In genomic region chr11:66720899-66721470, GRCh38 we compare ENCODE assay signal across 15 cellular contexts. TPM values are rescaled to one million over a fixed set of nuclear protein-coding genes. Genes with fewer than 3 reads are reported as not detected.
A peak's percentile ranks its signal among the peaks of the same experiment; 100 is the strongest.
DNase-seq lines count a peak whose midpoint lies in the region; ATAC-seq and TF ChIP-seq lines count a peak whose summit lies in the region.
"Had no signal": no experiment of that assay in that cellular context is flagged by ENCODE, and none has a peak within 500 bp of the region (broad histone marks: within the 10 kb centered on the region; RNA-seq: fewer than 3 reads in every experiment).

No MANE protein-coding gene starts in this region.

- H3K9me3 Mint-ChIP-seq in nephron progenitor cell = no peaks in the 10 kb centered on the region
- H3K9me3 Mint-ChIP-seq: CD4-positive, alpha-beta T cell; neural crest cell had no signal

- DNase-seq in COLO668 (lab: John Stamatoyannopoulos, UW; ENCODE audit: unreplicated experiment) (peak; percentile 47), body of pancreas (no peak), nephron progenitor cell (no peak), RPMI8226 (no peak), NCI-H2196 (lab: John Stamatoyannopoulos, UW; ENCODE audit: unreplicated experiment) (no peak), NCI-H1694 treated with DMSO at 0.1 percent for 48 hours (lab: John Stamatoyannopoulos, UW) (no peak), A673 (ENCODE audit: low spot score) (no peak)
- DNase-seq: activated CD8-positive, alpha-beta memory T cell treated with anti-CD3 and anti-CD28 coated beads, Interleukin-2, amount 50 U/mL, for 4 hours; midbrain; stimulated activated CD4-positive, alpha-beta T cell treated with anti-CD3 and anti-CD28 coated beads, Interleukin-12 subunit alpha, Interleukin-12 subunit beta, amount 100 ng/mL, for 4 hours had no signal

- peak overlapping the region; percentile 83 for H3K27ac ChIP-seq in KOPT-K1 (ENCODE audit: low read depth, low read length, poor library complexity, severe bottlenecking)
- peak overlapping the region; percentile 66 to 86 (median 78) for H3K27ac ChIP-seq in body of pancreas
- no peak overlapping the region for H3K27ac ChIP-seq in A673 (ENCODE audit: low read depth, low read length, poor library complexity, severe bottlenecking)
- H3K27ac ChIP-seq: KMS-11, vagina had no signal

- H3K27ac Mint-ChIP-seq in nephron progenitor cell = peak overlapping the region; percentile 97
- H3K27ac Mint-ChIP-seq: CD4-positive, alpha-beta T cell had no signal

- H3K27me3 ChIP-seq in body of pancreas = no peaks in the 10 kb centered on the region
- no peaks in the 10 kb centered on the region for H3K27me3 ChIP-seq in A673 (replicated peaks; ENCODE audit: insufficient read depth, low read depth, low read length, poor library complexity)
- H3K27me3 ChIP-seq: vagina had no signal

- no peak overlapping the region for H3K4me3 ChIP-seq in body of pancreas
- no peak overlapping the region for H3K4me3 ChIP-seq in A673 (ENCODE audit: low read depth, low read length, poor library complexity, severe bottlenecking)
- H3K4me3 ChIP-seq: vagina had no signal

- CTCF ChIA-PET in A673 (lab: Charles Lee) = interaction anchor here (0.5 kb wide), 1 partner anchor 8 kb away, joined by 5 read pairs; no protein-coding TSS in a partner anchor

- H3K4me1 Mint-ChIP-seq in nephron progenitor cell = peaks cover 86% of the 10 kb centered on the region

- intact Hi-C loops in body of pancreas (cut with DNase I) (no loop called here), A673 (cut with micrococcal nuclease; ENCODE audit: unreplicated experiment) (no loop called here)

- peaks cover 14% of the 10 kb centered on the region for H3K36me3 Mint-ChIP-seq in nephron progenitor cell (ENCODE audit: low read depth)

- WGBS in body of pancreas, 2 donors = 89 to 92% methylated on average over 2 to 13 of the region's 13 CpGs

- TF ChIP-seq POLR2A in body of pancreas (IDR thresholded peaks at IDR 0.05) = no peak

- H3K4me1 ChIP-seq in body of pancreas (peaks cover 42% of the 10 kb centered on the region), A673 (ENCODE audit: insufficient read depth, low read length, poor library complexity, severe bottlenecking) (peaks cover 4% of the 10 kb centered on the region)
- H3K4me1 ChIP-seq: vagina had no signal

- H3K27me3 Mint-ChIP-seq in nephron progenitor cell (ENCODE audit: low read depth, poor library complexity) = no peaks in the 10 kb centered on the region

- BruUV-seq in A673 (replicated peaks; lab: Mats Ljungman, UMichigan) = no TSS peak

- TF ChIP-seq CTCF in body of pancreas (IDR thresholded peaks at IDR 0.05) (no peak), nephron progenitor cell (IDR thresholded peaks at IDR 0.05) (no peak), A673 (conservative IDR thresholded peaks at IDR 0.05; ENCODE audit: low read depth, low read length) (no peak)

- H3K9me3 ChIP-seq in KOPT-K1 (ENCODE audit: insufficient read depth, low read length, poor library complexity, severe bottlenecking) (no peaks in the 10 kb centered on the region), body of pancreas (no peaks in the 10 kb centered on the region), A673 (ENCODE audit: low read depth, low read length, poor library complexity, severe bottlenecking) (no peaks in the 10 kb centered on the region)
- H3K9me3 ChIP-seq: vagina had no signal

- ATAC-seq in body of pancreas = no peak

- POLR2A ChIA-PET in A673 (lab: Charles Lee; ENCODE audit: low non-redundant PET) = no interaction called here

- H3K4me3 Mint-ChIP-seq in nephron progenitor cell = peak overlapping the region; percentile 75
- H3K4me3 Mint-ChIP-seq: CD4-positive, alpha-beta T cell; neural crest cell had no signal

- H3K36me3 ChIP-seq in KOPT-K1 (ENCODE audit: insufficient read depth, low read length) (no peaks in the 10 kb centered on the region), body of pancreas (replicated peaks in 1 of 2; ENCODE audit: insufficient read depth in 1 of 2, low read depth in 2 of 2) (no peaks in the 10 kb centered on the region), A673 (ENCODE audit: insufficient read depth, low read length, poor library complexity, severe bottlenecking) (peaks cover 4% of the 10 kb centered on the region)
- H3K36me3 ChIP-seq: vagina had no signal

RNA-seq across cellular contexts. Expression of gene SPTBN2, which starts 8.0 kb away (rescaled TPM):
- total RNA-seq in body of pancreas (10 to 100 TPM; 40.0 to 52.1 TPM), A673 (2021) (21.1 and 34.4 TPM in 2 replicates)
- total RNA-seq: CD4-positive, alpha-beta T cell had no signal

RNA-seq across cellular contexts. Expression of gene RBM4B, which starts 43.3 kb away (rescaled TPM):
- total RNA-seq in body of pancreas = 10 to 100 TPM; 13.2 to 22.6 TPM
- 35.0 and 40.5 TPM in 2 replicates for total RNA-seq in A673 (2021)
